1 cellular context compared by ENCODE assay signal in genomic region chr1:203406446-203407045, GRCh38.
TF ChIP-seq lines count a peak whose summit lies in the region.

No MANE protein-coding gene starts in this region.

TF ChIP-seq in WTC11, 78 proteins besides CTCF, POLR2A, EP300 and RAD21 (continued from another document):
- TF ChIP-seq, protein P1, sequence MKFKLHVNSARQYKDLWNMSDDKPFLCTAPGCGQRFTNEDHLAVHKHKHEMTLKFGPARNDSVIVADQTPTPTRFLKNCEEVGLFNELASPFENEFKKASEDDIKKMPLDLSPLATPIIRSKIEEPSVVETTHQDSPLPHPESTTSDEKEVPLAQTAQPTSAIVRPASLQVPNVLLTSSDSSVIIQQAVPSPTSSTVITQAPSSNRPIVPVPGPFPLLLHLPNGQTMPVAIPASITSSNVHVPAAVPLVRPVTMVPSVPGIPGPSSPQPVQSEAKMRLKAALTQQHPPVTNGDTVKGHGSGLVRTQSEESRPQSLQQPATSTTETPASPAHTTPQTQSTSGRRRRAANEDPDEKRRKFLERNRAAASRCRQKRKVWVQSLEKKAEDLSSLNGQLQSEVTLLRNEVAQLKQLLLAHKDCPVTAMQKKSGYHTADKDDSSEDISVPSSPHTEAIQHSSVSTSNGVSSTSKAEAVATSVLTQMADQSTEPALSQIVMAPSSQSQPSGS (CRISPR knock-in tag; IDR thresholded peaks at IDR 0.05; ENCODE audit: borderline replicate concordance, low read depth) = no peak
- no peak for TF ChIP-seq JAZF1 (CRISPR knock-in tag; IDR thresholded peaks at IDR 0.05)
- no peak for TF ChIP-seq ZNF512 (CRISPR knock-in tag; IDR thresholded peaks at IDR 0.05; ENCODE audit: borderline replicate concordance)
- TF ChIP-seq, protein P2, sequence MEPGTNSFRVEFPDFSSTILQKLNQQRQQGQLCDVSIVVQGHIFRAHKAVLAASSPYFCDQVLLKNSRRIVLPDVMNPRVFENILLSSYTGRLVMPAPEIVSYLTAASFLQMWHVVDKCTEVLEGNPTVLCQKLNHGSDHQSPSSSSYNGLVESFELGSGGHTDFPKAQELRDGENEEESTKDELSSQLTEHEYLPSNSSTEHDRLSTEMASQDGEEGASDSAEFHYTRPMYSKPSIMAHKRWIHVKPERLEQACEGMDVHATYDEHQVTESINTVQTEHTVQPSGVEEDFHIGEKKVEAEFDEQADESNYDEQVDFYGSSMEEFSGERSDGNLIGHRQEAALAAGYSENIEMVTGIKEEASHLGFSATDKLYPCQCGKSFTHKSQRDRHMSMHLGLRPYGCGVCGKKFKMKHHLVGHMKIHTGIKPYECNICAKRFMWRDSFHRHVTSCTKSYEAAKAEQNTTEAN (CRISPR knock-in tag; IDR thresholded peaks at IDR 0.05) = no peak
- TF ChIP-seq SOX15 (CRISPR knock-in tag; IDR thresholded peaks at IDR 0.05) = no peak
- TF ChIP-seq TCF7 (CRISPR knock-in tag; IDR thresholded peaks at IDR 0.05; ENCODE audit: low read depth) = no peak
- TF ChIP-seq ATF3 (CRISPR knock-in tag; conservative IDR thresholded peaks at IDR 0.05) = no peak
- no peak for TF ChIP-seq ZNF423 (CRISPR knock-in tag; IDR thresholded peaks at IDR 0.05)
- TF ChIP-seq FOXJ3 (CRISPR knock-in tag; IDR thresholded peaks at IDR 0.05; ENCODE audit: borderline replicate concordance) = no peak
